In genomic region chr2:47088371-47089082, GRCh38 we compare ENCODE assay signal across 1 cellular context.
A peak's percentile ranks its signal among the peaks of the same experiment; 100 is the strongest.
TF ChIP-seq lines count a peak whose summit lies in the region.

No MANE protein-coding gene starts in this region.

TF ChIP-seq in K562, 482 proteins besides CTCF, POLR2A, EP300 and RAD21 (continued from another document and continues in another):
- TF ChIP-seq ATF3 (IDR thresholded peaks at IDR 0.05): peak; percentile 23; the same call in 1 of the 2 replicates
- TF ChIP-seq ATF3 (CRISPR knock-in tag; conservative IDR thresholded peaks at IDR 0.05): no peak
- TF ChIP-seq STAT6 (CRISPR knock-in tag; IDR thresholded peaks at IDR 0.05): no peak
- peak; percentile 76 for TF ChIP-seq CBFA2T2 (conservative IDR thresholded peaks at IDR 0.05)
- TF ChIP-seq PTBP1 (IDR thresholded peaks at IDR 0.05; ENCODE audit: low read depth, low read length): no peak
- peak; percentile 30; the same call in 1 of the 2 replicates for TF ChIP-seq FOSL1 (tag; conservative IDR thresholded peaks at IDR 0.05)
- no peak for TF ChIP-seq NFATC3 (IDR thresholded peaks at IDR 0.05)
- TF ChIP-seq NR2C1 (IDR thresholded peaks at IDR 0.05): peak; percentile 13; the same call in 1 of the 2 replicates
- no peak for TF ChIP-seq NR2C1 (tag; IDR thresholded peaks at IDR 0.05)
- TF ChIP-seq ZNF584 (CRISPR knock-in tag; IDR thresholded peaks at IDR 0.05; ENCODE audit: low read depth): 0 out of 2 replicates have a peak, but pooled peaks have one; percentile 35
- TF ChIP-seq GATA2 (CRISPR knock-in tag; IDR thresholded peaks at IDR 0.05): peak; percentile 70; the same call in 1 of the 2 replicates
- 0 out of 2 replicates have a peak, but pooled peaks have one; percentile 14 for TF ChIP-seq KLF16 (IDR thresholded peaks at IDR 0.05)
- no peak for TF ChIP-seq YBX1 (IDR thresholded peaks at IDR 0.05)
- peak in 1 of 2 experiments; percentile 47; a peak in 1 of 4 replicates for TF ChIP-seq RCOR1 (IDR thresholded peaks at IDR 0.05; ENCODE audit: borderline replicate concordance in 1 of 2, low read depth in 2 of 2, low read length in 2 of 2)
- TF ChIP-seq LEF1 (IDR thresholded peaks at IDR 0.05): no peak
- peak in 1 of 2 experiments; percentile 43; a peak in 2 of 4 replicates for TF ChIP-seq MNT (conservative IDR thresholded peaks at IDR 0.05)
- no peak for TF ChIP-seq CREBBP (IDR thresholded peaks at IDR 0.05; ENCODE audit: low read depth, low read length)
- no peak for TF ChIP-seq CAMTA2 (CRISPR knock-in tag; conservative IDR thresholded peaks at IDR 0.05)
- TF ChIP-seq NFIC (IDR thresholded peaks at IDR 0.05): peak; percentile 58
- no peak for TF ChIP-seq RFX1 (IDR thresholded peaks at IDR 0.05)
- no peak for TF ChIP-seq ZBTB12 (CRISPR knock-in tag; IDR thresholded peaks at IDR 0.05)
- peak; percentile 56; the same call in 1 of the 2 replicates for TF ChIP-seq ETV5 (CRISPR knock-in tag; IDR thresholded peaks at IDR 0.05; ENCODE audit: low read depth)
- peak in 1 of 2 experiments; percentile 52 for TF ChIP-seq E2F6 (IDR thresholded peaks at IDR 0.05; ENCODE audit: borderline replicate concordance in 1 of 2, extremely low read depth in 1 of 2, insufficient read depth in 1 of 2, insufficient read length in 1 of 2, low read depth in 1 of 2, low read length in 1 of 2, poor library complexity in 1 of 2, severe bottlenecking in 1 of 2)
- TF ChIP-seq GABPA (tag; conservative IDR thresholded peaks at IDR 0.05; ENCODE audit: low read depth): peak; percentile 51; the same call in 1 of the 2 replicates
- peak; percentile 31; the same call in 1 of the 2 replicates for TF ChIP-seq TFAP4 (CRISPR knock-in tag; IDR thresholded peaks at IDR 0.05; ENCODE audit: borderline replicate concordance)
- TF ChIP-seq NR2C2 (CRISPR knock-in tag; IDR thresholded peaks at IDR 0.05): no peak
- peak; percentile 82 for TF ChIP-seq NR2C2 (tag; IDR thresholded peaks at IDR 0.05)
- no peak for TF ChIP-seq ATF1 (CRISPR knock-in tag; IDR thresholded peaks at IDR 0.05)
- TF ChIP-seq ATF1 (tag; IDR thresholded peaks at IDR 0.05): 0 out of 2 replicates have a peak, but pooled peaks have one; percentile 29
- no peak for TF ChIP-seq KDM5B (IDR thresholded peaks at IDR 0.05; ENCODE audit: insufficient replicate concordance, low read depth, low read length)
- TF ChIP-seq TCF3 (CRISPR knock-in tag; IDR thresholded peaks at IDR 0.05): peak; percentile 72
- TF ChIP-seq BHLHE40 (IDR thresholded peaks at IDR 0.05; ENCODE audit: low read length): peak; percentile 31; the same call in 1 of the 2 replicates
- peak; percentile 44; the same call in 1 of the 2 replicates for TF ChIP-seq PKNOX1 (IDR thresholded peaks at IDR 0.05)
- no peak for TF ChIP-seq HMGXB4 (CRISPR knock-in tag; IDR thresholded peaks at IDR 0.05)
- TF ChIP-seq ZNF347 (CRISPR knock-in tag; IDR thresholded peaks at IDR 0.05; ENCODE audit: low read depth): no peak
- TF ChIP-seq POLR2AphosphoS5 (IDR thresholded peaks at IDR 0.05; ENCODE audit: control insufficient read depth, insufficient read depth, low read depth, low read length): 0 out of 2 replicates have a peak, but pooled peaks have one; percentile 45
- 0 out of 4 replicates have a peak, but pooled peaks of 1 of the 2 experiments have one; percentile 12 for TF ChIP-seq KDM1A (IDR thresholded peaks at IDR 0.05)
- TF ChIP-seq ADNP (tag; IDR thresholded peaks at IDR 0.05): no peak
- TF ChIP-seq E2F4 (CRISPR knock-in tag; IDR thresholded peaks at IDR 0.05; ENCODE audit: low read depth): no peak
- TF ChIP-seq HOXB6 (CRISPR knock-in tag; IDR thresholded peaks at IDR 0.05; ENCODE audit: borderline replicate concordance): no peak
- TF ChIP-seq TAL1 (IDR thresholded peaks at IDR 0.05): peak; percentile 64
- peak; percentile 23; the same call in 1 of the 2 replicates for TF ChIP-seq SMAD4 (CRISPR knock-in tag; conservative IDR thresholded peaks at IDR 0.05)
- TF ChIP-seq NRF1 (conservative IDR thresholded peaks at IDR 0.05 in 1 of 2, IDR thresholded peaks at IDR 0.05 in 1 of 2): 0 out of 4 replicates have a peak, but pooled peaks of 1 of the 2 experiments have one; percentile 14
- TF ChIP-seq ZNF175 (CRISPR knock-in tag; IDR thresholded peaks at IDR 0.05; ENCODE audit: low read depth): no peak
- TF ChIP-seq DMBX1 (CRISPR knock-in tag; IDR thresholded peaks at IDR 0.05; ENCODE audit: borderline replicate concordance): peak; percentile 55; the same call in 1 of the 2 replicates
- no peak for TF ChIP-seq ZNF655 (CRISPR knock-in tag; IDR thresholded peaks at IDR 0.05)
- TF ChIP-seq ETV1 (tag; conservative IDR thresholded peaks at IDR 0.05; ENCODE audit: low read depth): peak; percentile 53
- no peak for TF ChIP-seq ZNF740 (CRISPR knock-in tag; IDR thresholded peaks at IDR 0.05)
- no peak for TF ChIP-seq ZNF740 (tag; IDR thresholded peaks at IDR 0.05)
- TF ChIP-seq TEAD1 (CRISPR knock-in tag; IDR thresholded peaks at IDR 0.05): no peak
- no peak for TF ChIP-seq EGR1 (conservative IDR thresholded peaks at IDR 0.05)
- no peak for TF ChIP-seq ZZZ3 (IDR thresholded peaks at IDR 0.05)
- peak; percentile 73 for TF ChIP-seq ARID1B (IDR thresholded peaks at IDR 0.05)
- peak; percentile 52; the same call in 1 of the 2 replicates for TF ChIP-seq ZNF766 (CRISPR knock-in tag; conservative IDR thresholded peaks at IDR 0.05)
- no peak for TF ChIP-seq TBP (optimal IDR thresholded peaks at IDR 0.05; ENCODE audit: low read depth, low read length)
- no peak for TF ChIP-seq ZNF696 (CRISPR knock-in tag; conservative IDR thresholded peaks at IDR 0.05)
- peak; percentile 86 for TF ChIP-seq CBFA2T3 (IDR thresholded peaks at IDR 0.05)
